ENCODE assay signal across 8 cellular contexts in genomic region chr20:45857836-45858250, GRCh38. TPM values are rescaled to one million over a fixed set of nuclear protein-coding genes. Genes with fewer than 3 reads are reported as not detected.
DNase-seq lines count a peak whose midpoint lies in the region; ATAC-seq lines count a peak whose summit lies in the region.

No MANE protein-coding gene starts in this region.

- peak overlapping the region; percentile 89 to 99 (median 96) for H3K4me3 Mint-ChIP-seq in CD8-positive, alpha-beta memory T cell

- H3K36me3 ChIP-seq in CD8-positive, alpha-beta memory T cell (ENCODE audit: insufficient read depth, low read length) = peaks cover 6% of the 10 kb centered on the region

- CTCF ChIA-PET in CD8-positive, alpha-beta memory T cell (lab: Charles Lee) = interaction anchor here (1.2 kb wide), 1 partner anchor 24 kb away, joined by 3 read pairs; no protein-coding TSS in a partner anchor

- peak overlapping the region; percentile 93 for H3K27ac ChIP-seq in CD8-positive, alpha-beta memory T cell (ENCODE audit: low read depth, low read length)
- H3K27ac ChIP-seq in skin epidermis = peak overlapping the region in 20 of 21 experiments; percentile 62 to 97 (median 86)

- no peaks in the 10 kb centered on the region for H3K9me3 Mint-ChIP-seq in CD8-positive, alpha-beta memory T cell

- POLR2A ChIA-PET in CD8-positive, alpha-beta memory T cell (lab: Charles Lee) = interaction anchor here (0.6 to 2.9 kb wide), 4 partner anchors 23 to 76 kb away, joined by 4 to 29 read pairs (median 6); partner anchors contain the start of gene PCIF1

- peak overlapping the region; percentile 91 for H3K4me3 ChIP-seq in CD8-positive, alpha-beta memory T cell (ENCODE audit: low read length)
- H3K4me3 ChIP-seq in skin epidermis = peak overlapping the region; percentile 55 to 96 (median 74)

- peaks cover 30% of the 10 kb centered on the region for H3K4me1 ChIP-seq in CD8-positive, alpha-beta memory T cell (ENCODE audit: insufficient read depth, low read length)

- peaks cover 0 to 34% (median 8%) of the 10 kb centered on the region in 3 donors for H3K36me3 Mint-ChIP-seq in CD8-positive, alpha-beta memory T cell

- no peak for DNase-seq in CD8-positive, alpha-beta memory T cell
- DNase-seq in GM19240 (ENCODE audit: insufficient read length, low spot score) (peak; percentile 62), left ventricle myocardium superior (no peak), HK-2 (ENCODE audit: unreplicated experiment) (no peak)
- DNase-seq in activated CD4-positive, alpha-beta T cell treated with anti-CD3 and anti-CD28 coated beads, Interleukin-2, amount 50 U/mL, for 48 hours = peak; percentile 54 to 60

- intact Hi-C loops in left ventricle myocardium superior (cut with micrococcal nuclease) = no loop called here

- peak overlapping the region; percentile 87 to 98 (median 98) for H3K27ac Mint-ChIP-seq in CD8-positive, alpha-beta memory T cell

- H3K27me3 ChIP-seq in CD8-positive, alpha-beta memory T cell (ENCODE audit: insufficient read depth, low read length, poor library complexity, severe bottlenecking) = no peaks in the 10 kb centered on the region

- no peaks in the 10 kb centered on the region for H3K9me3 ChIP-seq in CD8-positive, alpha-beta memory T cell (ENCODE audit: low read length)

- H3K4me1 Mint-ChIP-seq in CD8-positive, alpha-beta memory T cell = peaks cover 41 to 79% (median 71%) of the 10 kb centered on the region in 3 donors

- ATAC-seq in HG03432 (IDR thresholded peaks at IDR 0.05; ENCODE audit: unreplicated experiment) = peak; percentile 28
- ATAC-seq in left ventricle myocardium superior = peak; percentile 7
- no peak for ATAC-seq in HG02571 (IDR thresholded peaks at IDR 0.05; ENCODE audit: unreplicated experiment)

- peaks cover 0 to 2% of the 10 kb centered on the region in 2 donors for H3K27me3 Mint-ChIP-seq in CD8-positive, alpha-beta memory T cell

RNA-seq across cellular contexts. Expression of gene ZSWIM3, which starts 0.4 kb away (rescaled TPM):
- 1 to 10 TPM; 5.9 to 6.5 TPM for total RNA-seq in CD8-positive, alpha-beta memory T cell
- polyA plus RNA-seq in CD8-positive, alpha-beta memory T cell = 2.0 TPM
- 1.9 TPM for total RNA-seq in left ventricle myocardium superior

RNA-seq across cellular contexts. Expression of gene ACOT8, which starts 0.7 kb away (rescaled TPM):
- total RNA-seq in CD8-positive, alpha-beta memory T cell = 10 to 100 TPM; 27.1 to 27.3 TPM
- polyA plus RNA-seq in CD8-positive, alpha-beta memory T cell = 41.0 TPM
- total RNA-seq in left ventricle myocardium superior = 31.9 TPM

RNA-seq across cellular contexts. Expression of gene ZSWIM1, which starts 23.2 kb away (rescaled TPM):
- 10 to 100 TPM; 12.3 TPM for total RNA-seq in CD8-positive, alpha-beta memory T cell
- polyA plus RNA-seq in CD8-positive, alpha-beta memory T cell = 2.1 TPM
- total RNA-seq in left ventricle myocardium superior = 11.9 TPM

RNA-seq across cellular contexts. Expression of gene SNX21, which starts 24.2 kb away (rescaled TPM):
- total RNA-seq in CD8-positive, alpha-beta memory T cell = 1 to 10 TPM; 1.2 to 1.3 TPM
- 3.4 TPM for polyA plus RNA-seq in CD8-positive, alpha-beta memory T cell
- total RNA-seq in left ventricle myocardium superior = 21.3 TPM

RNA-seq across cellular contexts. Expression of gene SPATA25, which starts 29.6 kb away (rescaled TPM):
- total RNA-seq in CD8-positive, alpha-beta memory T cell = 1 to 10 TPM in 1 of 2 experiments, under 1 TPM in 1; 0.98 to 1.9 TPM
- not detected for polyA plus RNA-seq in CD8-positive, alpha-beta memory T cell
- total RNA-seq in left ventricle myocardium superior = 1.1 TPM

Comparison
In these comparisons a context has a peak if more than half of its experiments do, and no peak if none do; other contexts are left out.
1. DNase-seq: peak in GM19240 (single experiment) and activated CD4-positive, alpha-beta T cell treated with anti-CD3 and anti-CD28 coated beads, Interleukin-2, amount 50 U/mL, for 48 hours (2 of 2); none in CD8-positive, alpha-beta memory T cell (0 of 5), left ventricle myocardium superior (single experiment) and HK-2 (single experiment).